In genomic region chrX:6614516-6614915, GRCh38 we compare ENCODE assay signal across 8 cellular contexts.
"Had no signal": no experiment of that assay in that cellular context is flagged by ENCODE, and none has a peak within 500 bp of the region (broad histone marks: within the 10 kb centered on the region; RNA-seq: fewer than 3 reads in every experiment).

No MANE protein-coding gene starts in this region.

- H3K36me3 Mint-ChIP-seq: IgD-negative memory B cell had no signal

- H2AFZ ChIP-seq: GM23248 had no signal

- H3K4me3 ChIP-seq: GM23248 had no signal

- FAIRE-seq: H54, HTR-8/SVneo had no signal

- H3K9ac ChIP-seq: GM23248 had no signal

- H3K4me3 Mint-ChIP-seq: H9, IgD-negative memory B cell had no signal

- DNase-seq: GM23248, GOT3, H9, HCEC 1CT, KBM-7 had no signal

- H3K27ac Mint-ChIP-seq: H9, IgD-negative memory B cell had no signal

- H3K4me1 Mint-ChIP-seq: H9, IgD-negative memory B cell had no signal

- H3K27ac ChIP-seq: GM23248 had no signal
